In the genomic region with DNA sequence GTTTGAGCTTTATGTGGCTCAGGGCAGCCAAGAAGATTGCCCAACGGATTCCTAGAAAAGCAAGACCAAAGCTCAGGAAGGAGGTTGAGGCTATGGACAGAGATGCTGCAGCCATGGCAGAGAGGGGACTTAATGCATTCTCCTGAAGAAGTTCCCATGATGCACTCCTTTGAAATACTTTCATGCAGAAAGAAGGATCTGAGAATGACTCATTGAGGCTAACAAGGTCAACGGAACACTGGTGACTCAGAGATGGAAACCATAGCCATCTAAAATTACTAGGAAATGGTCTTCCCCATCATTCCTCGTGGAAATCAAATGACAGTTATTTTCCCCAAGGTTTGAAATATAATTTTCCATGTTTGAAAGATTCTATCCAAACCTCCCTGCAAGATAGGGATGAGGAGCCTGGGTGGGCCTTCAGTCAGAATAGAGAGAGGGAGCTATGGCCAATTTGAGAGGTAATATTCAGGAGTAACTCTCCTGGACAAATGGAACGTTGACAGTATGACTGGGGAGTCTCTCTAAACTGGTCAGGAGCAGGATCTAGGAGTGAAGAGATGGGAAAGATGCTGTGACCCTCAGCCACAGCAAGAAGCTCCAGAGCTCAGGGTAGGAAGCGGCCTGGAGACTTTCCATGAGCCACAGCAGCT, we compare ENCODE assay signal across 10 cellular contexts.
DNase-seq lines count a peak whose midpoint lies in the region; ATAC-seq and TF ChIP-seq lines count a peak whose summit lies in the region.
"Had no signal": no experiment of that assay in that cellular context is flagged by ENCODE, and none has a peak within 500 bp of the region (broad histone marks: within the 10 kb centered on the region; RNA-seq: fewer than 3 reads in every experiment).

No MANE protein-coding gene starts in this region.

- no peak overlapping the region for H3K4me3 ChIP-seq in prostate gland
- H3K4me3 ChIP-seq: heart left ventricle had no signal

- H3K27ac Mint-ChIP-seq in activated CD4-positive, alpha-beta memory T cell treated with anti-CD3 and anti-CD28 coated beads for 36 hours, result no peak overlapping the region

- no peak overlapping the region for H3K27ac ChIP-seq in RWPE1
- no peak overlapping the region for H3K27ac ChIP-seq in prostate gland

- H3K4me3 Mint-ChIP-seq in activated CD4-positive, alpha-beta memory T cell treated with anti-CD3 and anti-CD28 coated beads for 36 hours, result no peak overlapping the region

- WGBS in prostate gland, result 69% methylated on average over 5 of the region's 5 CpGs

- H3K4me1 ChIP-seq in prostate gland (replicated peaks), result no peaks in the 10 kb centered on the region

- intact Hi-C loops in prostate gland (cut with DNase I), result no loop called here
- intact Hi-C loops in activated CD4-positive, alpha-beta memory T cell treated with anti-CD3 and anti-CD28 coated beads for 36 hours (cut with micrococcal nuclease), result no loop called here

- peaks cover 8% of the 10 kb centered on the region for H3K36me3 Mint-ChIP-seq in activated CD4-positive, alpha-beta memory T cell treated with anti-CD3 and anti-CD28 coated beads for 36 hours

- no peaks in the 10 kb centered on the region for H3K36me3 ChIP-seq in prostate gland
- H3K36me3 ChIP-seq: heart left ventricle had no signal

- H3K4me1 Mint-ChIP-seq in activated CD4-positive, alpha-beta memory T cell treated with anti-CD3 and anti-CD28 coated beads for 36 hours (ENCODE audit: low read depth), result peaks cover 21% of the 10 kb centered on the region

- H3K9me3 Mint-ChIP-seq in activated CD4-positive, alpha-beta memory T cell treated with anti-CD3 and anti-CD28 coated beads for 36 hours, result peaks cover 29% of the 10 kb centered on the region

- TF ChIP-seq CTCF in RWPE1 (conservative IDR thresholded peaks at IDR 0.05; ENCODE audit: low read depth), result no peak
- TF ChIP-seq CTCF in prostate gland (IDR thresholded peaks at IDR 0.05), result no peak

- DNase-seq in DMS53 treated with DMSO at 0.1 percent for 48 hours (lab: John Stamatoyannopoulos, UW; ENCODE audit: unreplicated experiment) (peak; percentile 62), RWPE1 (ENCODE audit: low spot score) (peak; percentile 71), glomerular visceral epithelial cell (ENCODE audit: extremely low spot score) (peak; percentile 69), prostate gland (ENCODE audit: low spot score) (no peak), hippocampal formation (lab: John Stamatoyannopoulos, UW) (no peak)
- DNase-seq in activated CD4-positive, alpha-beta memory T cell treated with anti-CD3 and anti-CD28 coated beads for 36 hours, result no peak
- DNase-seq: stimulated activated CD4-positive, alpha-beta T cell treated with anti-CD3 and anti-CD28 coated beads, Interleukin-1b, Interleukin-23, amount 100 ng/mL, for 48 hours had no signal

- no peak for TF ChIP-seq POLR2A in prostate gland (IDR thresholded peaks at IDR 0.05)

- POLR2A ChIA-PET in RWPE1 (lab: Yijun Ruan, JAX; ENCODE audit: low non-redundant PET), result no interaction called here
- POLR2A ChIA-PET in activated CD4-positive, alpha-beta memory T cell treated with anti-CD3 and anti-CD28 coated beads for 36 hours (lab: Charles Lee), result no interaction called here

- CTCF ChIA-PET in RWPE1 (lab: Yijun Ruan, JAX), result no interaction called here
- CTCF ChIA-PET in activated CD4-positive, alpha-beta memory T cell treated with anti-CD3 and anti-CD28 coated beads for 36 hours (lab: Charles Lee), result interaction anchor here (1.2 kb wide), 1 partner anchor 54 kb away, joined by 3 read pairs; no protein-coding TSS in a partner anchor

- H3K27me3 ChIP-seq in prostate gland (replicated peaks; ENCODE audit: insufficient read depth), result no peaks in the 10 kb centered on the region
- H3K27me3 ChIP-seq: heart left ventricle had no signal

- peak; percentile 56 for ATAC-seq in GM21786 (IDR thresholded peaks at IDR 0.05; ENCODE audit: unreplicated experiment)
- no peak for ATAC-seq in HG03045 (IDR thresholded peaks at IDR 0.05; ENCODE audit: unreplicated experiment)

- peaks cover 4% of the 10 kb centered on the region for H3K27me3 Mint-ChIP-seq in activated CD4-positive, alpha-beta memory T cell treated with anti-CD3 and anti-CD28 coated beads for 36 hours

- H3K9me3 ChIP-seq in prostate gland, result no peaks in the 10 kb centered on the region

Comparison
In these comparisons a context has a peak if more than half of its experiments do, and no peak if none do; other contexts are left out.
1. DNase-seq: peak in DMS53 treated with DMSO at 0.1 percent for 48 hours (single experiment), RWPE1 (single experiment) and glomerular visceral epithelial cell (single experiment); none in prostate gland (single experiment), hippocampal formation (0 of 2) and activated CD4-positive, alpha-beta memory T cell treated with anti-CD3 and anti-CD28 coated beads for 36 hours (single experiment).